20 cellular contexts compared by ENCODE assay signal in the genomic region with DNA sequence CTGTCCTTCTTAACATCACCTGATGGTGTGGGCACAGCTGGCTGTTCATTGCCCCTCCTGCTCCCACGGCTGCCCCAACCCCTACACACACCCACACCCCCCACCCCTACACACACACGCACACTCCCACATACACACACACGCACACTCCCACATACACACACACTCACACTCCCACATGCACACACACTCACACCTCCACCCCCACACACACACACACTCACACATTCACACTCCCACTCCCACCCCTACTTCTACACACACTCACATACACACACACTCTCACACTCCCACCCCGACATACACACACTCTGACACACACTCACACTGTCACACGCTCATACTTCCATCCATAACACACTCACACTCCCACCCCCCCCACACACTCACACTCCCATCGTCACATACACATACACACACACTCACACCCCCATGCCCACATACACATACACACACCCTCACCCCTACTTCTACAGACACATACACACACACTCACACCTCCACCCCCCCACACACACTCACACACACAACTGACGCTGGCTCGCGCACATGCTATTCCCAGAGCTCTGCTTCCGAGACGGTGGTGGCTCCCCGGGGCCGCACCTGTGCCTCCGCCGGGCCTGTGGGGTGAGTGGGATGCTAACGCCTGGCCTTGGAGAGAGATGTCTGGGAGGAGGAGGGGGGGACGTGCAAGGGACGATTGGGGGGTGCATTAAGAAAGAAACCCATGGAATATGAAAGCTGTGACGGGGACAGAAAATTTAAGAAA.
A peak's percentile ranks its signal among the peaks of the same experiment; 100 is the strongest.
DNase-seq lines count a peak whose midpoint lies in the region; ATAC-seq and TF ChIP-seq lines count a peak whose summit lies in the region.
"Had no signal": no experiment of that assay in that cellular context is flagged by ENCODE, and none has a peak within 500 bp of the region (broad histone marks: within the 10 kb centered on the region; RNA-seq: fewer than 3 reads in every experiment).

No MANE protein-coding gene starts in this region.

- H2AFZ ChIP-seq in neuronal stem cell (ENCODE audit: low read length) = no peak overlapping the region

- no peak overlapping the region for H3K4ac ChIP-seq in neuronal stem cell (ENCODE audit: low read length)

- ATAC-seq in stimulated activated naive CD8-positive, alpha-beta T cell treated with anti-CD3 and anti-CD28 coated beads, Interleukin-15, amount 100 ng/mL, for 72 hours = peak; percentile 26
- no peak for ATAC-seq in stimulated activated naive CD8-positive, alpha-beta T cell treated with anti-CD3 and anti-CD28 coated beads, Interleukin-15, Interleukin-2, amounts not matched to agents 100 U/mL and 50 U/mL, for 24 hours
- peak; percentile 29 for ATAC-seq in aorta (ENCODE audit: low FRiP score)
- no peak for ATAC-seq in HG03565 (IDR thresholded peaks at IDR 0.05; ENCODE audit: unreplicated experiment)
- ATAC-seq: PC-3 had no signal

- no peaks in the 10 kb centered on the region for H3K9me3 Mint-ChIP-seq in stimulated activated naive CD8-positive, alpha-beta T cell treated with anti-CD3 and anti-CD28 coated beads, Interleukin-15, amount 100 ng/mL, for 72 hours

- peaks cover 38% of the 10 kb centered on the region for H3K27me3 Mint-ChIP-seq in stimulated activated naive CD8-positive, alpha-beta T cell treated with anti-CD3 and anti-CD28 coated beads, Interleukin-15, amount 100 ng/mL, for 72 hours

- H3K18ac ChIP-seq in neuronal stem cell (ENCODE audit: low read length) = peak overlapping the region; percentile 57

- H2BK120ac ChIP-seq in neuronal stem cell (ENCODE audit: low read depth, low read length) = peak overlapping the region; percentile 31

- H3K27me3 ChIP-seq in dorsolateral prefrontal cortex (no peaks in the 10 kb centered on the region), neuronal stem cell (ENCODE audit: control insufficient read depth in 3 of 3, insufficient read depth in 3 of 3, low read depth in 1 of 3, low read length in 3 of 3) (no peaks in the 10 kb centered on the region), aorta (ENCODE audit: control insufficient read depth in 1 of 2, insufficient read depth in 2 of 2, low read length in 1 of 2) (no peaks in the 10 kb centered on the region), brain microvascular endothelial cell (replicated peaks) (no peaks in the 10 kb centered on the region)
- H3K27me3 ChIP-seq: MG63 had no signal

- H2BK5ac ChIP-seq in neuronal stem cell (ENCODE audit: low read length) = no peak overlapping the region

- H3K27ac ChIP-seq in dorsolateral prefrontal cortex = peak overlapping the region in 54 of 59 donors; percentile 2 to 100 (median 98)
- H3K27ac ChIP-seq in neuronal stem cell (replicated peaks; ENCODE audit: low read length) = no peak overlapping the region
- no peak overlapping the region for H3K27ac ChIP-seq in aorta (ENCODE audit: low read depth in 1 of 2, low read length in 2 of 2)
- H3K27ac ChIP-seq in brain microvascular endothelial cell = no peak overlapping the region

- intact Hi-C loops in dorsolateral prefrontal cortex (cut with DNase I) (loop anchor here in 1 of 2 donors (5.0 kb wide), 1 partner anchor 382 kb away; no protein-coding TSS in a partner anchor), aorta (cut with DNase I) (no loop called here)

- in situ Hi-C loops in brain microvascular endothelial cell (cut with HindIII; ENCODE audit: low pct_ligation_motif_present, low sequenced_read_pairs) = no loop called here

- H3K36me3 ChIP-seq in neuronal stem cell (replicated peaks in 1 of 2; ENCODE audit: control insufficient read depth in 2 of 2, insufficient read depth in 2 of 2, low read length in 2 of 2) (no peaks in the 10 kb centered on the region), aorta (ENCODE audit: control insufficient read depth in 1 of 2, insufficient read depth in 2 of 2, low read length in 1 of 2) (no peaks in the 10 kb centered on the region), brain microvascular endothelial cell (replicated peaks) (no peaks in the 10 kb centered on the region)
- H3K36me3 ChIP-seq: MG63 had no signal

- 100% methylated on average over 1 to 4 of the region's 19 CpGs for WGBS in neuronal stem cell (ENCODE audit: extremely low coverage in 2 of 2, insufficient read length in 2 of 2, insufficient replicate concordance in 1 of 2), 2 donors
- WGBS in aorta, 2 donors = 93 to 95% methylated on average over 19 of the region's 19 CpGs

- H3K4me3 ChIP-seq in dorsolateral prefrontal cortex (no peak overlapping the region), neuronal stem cell (ENCODE audit: low read length in 2 of 2) (peak overlapping the region in 1 of 2 donors; percentile 35), aorta (ENCODE audit: low read length in 2 of 2) (no peak overlapping the region), brain microvascular endothelial cell (ENCODE audit: low read depth, low read length) (no peak overlapping the region)
- H3K4me3 ChIP-seq: MG63 had no signal

- peak overlapping the region; percentile 44 for H3K9ac ChIP-seq in neuronal stem cell (ENCODE audit: low read depth, low read length, poor library complexity)

- no peak overlapping the region for H3K14ac ChIP-seq in neuronal stem cell (ENCODE audit: low read length)

- no peaks in the 10 kb centered on the region for H3K9me3 ChIP-seq in neuronal stem cell (replicated peaks in 1 of 2; ENCODE audit: control insufficient read depth in 2 of 2, insufficient read depth in 1 of 2, low read depth in 1 of 2, low read length in 2 of 2)
- H3K9me3 ChIP-seq in aorta (ENCODE audit: control insufficient read depth, low read length) = no peaks in the 10 kb centered on the region
- H3K9me3 ChIP-seq: MG63 had no signal

- no peak for DNase-seq in stimulated activated naive CD8-positive, alpha-beta T cell treated with anti-CD3 and anti-CD28 coated beads, Interleukin-15, amount 100 ng/mL, for 72 hours
- DNase-seq in stimulated activated naive CD8-positive, alpha-beta T cell treated with anti-CD3 and anti-CD28 coated beads, Interleukin-15, Interleukin-2, amounts not matched to agents 100 U/mL and 50 U/mL, for 24 hours = no peak
- no peak for DNase-seq in dorsolateral prefrontal cortex
- DNase-seq in neuronal stem cell (ENCODE audit: low spot score) = no peak
- DNase-seq in aorta = no peak
- DNase-seq in kidney tubule cell (ENCODE audit: low spot score) = no peak
- no peak for DNase-seq in brain microvascular endothelial cell
- DNase-seq: H7; HFFc6; KBM-7; MG63; NCI-H2029; NCI-H446 treated with DMSO at 0.1 percent for 48 hours; NCI-H526; NCI-H82; NK-92 treated with Interleukin-12 subunit alpha and Interleukin-12 subunit beta, amount 100 ng/mL, for 24 hours; PC-3; RPMI8226; SHP77 treated with DMSO at 0.1 percent for 48 hours had no signal

- no peaks in the 10 kb centered on the region for H3K4me1 Mint-ChIP-seq in stimulated activated naive CD8-positive, alpha-beta T cell treated with anti-CD3 and anti-CD28 coated beads, Interleukin-15, amount 100 ng/mL, for 72 hours

- no peaks in the 10 kb centered on the region for H3K79me1 ChIP-seq in neuronal stem cell (ENCODE audit: low read depth, low read length)

- H4K8ac ChIP-seq in neuronal stem cell (ENCODE audit: low read depth, low read length) = no peak overlapping the region

- H4K91ac ChIP-seq in neuronal stem cell (ENCODE audit: low read depth, low read length, poor library complexity) = no peak overlapping the region

- H2BK15ac ChIP-seq in neuronal stem cell (ENCODE audit: low read length) = no peak overlapping the region

- H3K4me1 ChIP-seq in neuronal stem cell (ENCODE audit: control insufficient read depth in 2 of 2, insufficient read depth in 1 of 2, low read depth in 1 of 2, low read length in 2 of 2) (peaks cover 0 to 3% of the 10 kb centered on the region in 2 donors), aorta (ENCODE audit: control insufficient read depth in 1 of 2, insufficient read depth in 2 of 2, low read length in 2 of 2) (no peaks in the 10 kb centered on the region)

- H3K27ac Mint-ChIP-seq in stimulated activated naive CD8-positive, alpha-beta T cell treated with anti-CD3 and anti-CD28 coated beads, Interleukin-15, amount 100 ng/mL, for 72 hours = no peak overlapping the region
- H3K27ac Mint-ChIP-seq: HFFc6 had no signal

- H3K23ac ChIP-seq in neuronal stem cell (ENCODE audit: low read depth, low read length, poor library complexity) = peak overlapping the region; percentile 17

- H3K4me3 Mint-ChIP-seq in stimulated activated naive CD8-positive, alpha-beta T cell treated with anti-CD3 and anti-CD28 coated beads, Interleukin-15, amount 100 ng/mL, for 72 hours = no peak overlapping the region
- H3K4me3 Mint-ChIP-seq: HFFc6 had no signal

- H2BK12ac ChIP-seq in neuronal stem cell (ENCODE audit: low read length) = peak overlapping the region; percentile 84

- TF ChIP-seq CTCF in dorsolateral prefrontal cortex (IDR thresholded peaks at IDR 0.05 in 54 of 56, conservative IDR thresholded peaks at IDR 0.05 in 2 of 56; ENCODE audit: low read depth in 1 of 56, partially characterized antibody in 56 of 56) (no peak), brain microvascular endothelial cell (IDR thresholded peaks at IDR 0.05; ENCODE audit: low read depth, low read length, missing control alignments) (no peak)

- H2AK5ac ChIP-seq in neuronal stem cell (ENCODE audit: low read depth, low read length) = no peak overlapping the region

- no peak overlapping the region for H3K4me2 ChIP-seq in neuronal stem cell (ENCODE audit: insufficient read depth, low read length, poor library complexity, severe bottlenecking)

Comparison
In these comparisons a context has a peak if more than half of its experiments do, and no peak if none do; other contexts are left out.
1. ATAC-seq: peak in stimulated activated naive CD8-positive, alpha-beta T cell treated with anti-CD3 and anti-CD28 coated beads, Interleukin-15, amount 100 ng/mL, for 72 hours (single experiment) and aorta (single experiment); none in stimulated activated naive CD8-positive, alpha-beta T cell treated with anti-CD3 and anti-CD28 coated beads, Interleukin-15, Interleukin-2, amounts not matched to agents 100 U/mL and 50 U/mL, for 24 hours (single experiment) and HG03565 (single experiment).
2. H3K27ac ChIP-seq: peak in dorsolateral prefrontal cortex (54 of 59); none in neuronal stem cell (single experiment), aorta (0 of 2) and brain microvascular endothelial cell (single experiment).